In the genomic region with DNA sequence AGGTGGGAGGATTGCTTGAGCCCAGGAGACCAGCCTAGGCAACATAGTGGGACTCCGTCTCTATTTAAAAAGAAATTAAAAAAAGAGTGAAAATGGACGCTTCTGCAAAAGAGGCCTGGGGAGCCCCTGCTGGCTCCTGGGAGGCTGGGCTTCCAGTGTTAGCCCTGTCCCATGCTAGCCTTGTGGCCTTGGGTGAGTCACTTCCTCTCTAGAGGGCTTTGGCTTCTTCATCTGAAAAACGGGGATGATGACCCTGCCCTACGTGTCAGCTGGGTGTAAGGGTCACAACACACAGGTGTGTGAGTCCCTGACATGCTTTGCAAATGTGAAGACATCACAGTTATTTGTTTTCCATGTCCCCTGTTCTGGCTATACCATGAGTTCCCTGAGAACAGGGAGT, we compare ENCODE assay signal across 17 cellular contexts. TPM values are rescaled to one million over a fixed set of nuclear protein-coding genes. Genes with fewer than 3 reads are reported as not detected.
A peak's percentile ranks its signal among the peaks of the same experiment; 100 is the strongest.
DNase-seq lines count a peak whose midpoint lies in the region; TF ChIP-seq lines count a peak whose summit lies in the region.
"Had no signal": no experiment of that assay in that cellular context is flagged by ENCODE, and none has a peak within 500 bp of the region (broad histone marks: within the 10 kb centered on the region; RNA-seq: fewer than 3 reads in every experiment).

No MANE protein-coding gene starts in this region.

- H3K36me3 ChIP-seq in smooth muscle cell (ENCODE audit: low read depth) (peaks cover 6% of the 10 kb centered on the region), WERI-Rb-1 (peaks cover 41% of the 10 kb centered on the region)

- WGBS in smooth muscle cell (ENCODE audit: low lambda C conversion rate), result 85% methylated on average over 4 of the region's 4 CpGs

- no peaks in the 10 kb centered on the region for H3K4me1 ChIP-seq in smooth muscle cell (ENCODE audit: low read depth)

- H3K9me3 ChIP-seq in smooth muscle cell (replicated peaks; ENCODE audit: low read depth), result no peaks in the 10 kb centered on the region
- no peaks in the 10 kb centered on the region for H3K9me3 ChIP-seq in WERI-Rb-1 (ENCODE audit: severe bottlenecking)
- H3K9me3 ChIP-seq: SK-N-SH had no signal

- H2AFZ ChIP-seq in smooth muscle cell (ENCODE audit: low read depth), result no peak overlapping the region

- H3K27ac ChIP-seq in dorsolateral prefrontal cortex (no peak overlapping the region), smooth muscle cell (ENCODE audit: low read depth) (no peak overlapping the region), WERI-Rb-1 (no peak overlapping the region)

- H3K27me3 ChIP-seq in dorsolateral prefrontal cortex, result no peaks in the 10 kb centered on the region
- no peaks in the 10 kb centered on the region for H3K27me3 ChIP-seq in smooth muscle cell (ENCODE audit: low read depth)
- no peaks in the 10 kb centered on the region for H3K27me3 ChIP-seq in WERI-Rb-1 (ENCODE audit: insufficient read depth, low read depth, severe bottlenecking)

- no peak overlapping the region for H3K4me2 ChIP-seq in smooth muscle cell
- H3K4me2 ChIP-seq: SK-N-SH had no signal

- no peaks in the 10 kb centered on the region for H3K79me2 ChIP-seq in smooth muscle cell (ENCODE audit: low read depth)

- DNase-seq in CD1c-positive myeloid dendritic cell (ENCODE audit: extremely low spot score), result peak; percentile 2
- peak; percentile 17 for DNase-seq in HK-2 (ENCODE audit: unreplicated experiment)
- peak; percentile 36 for DNase-seq in SK-MEL-5 (ENCODE audit: low read depth, low spot score)
- DNase-seq in foreskin melanocyte, result peak; percentile 7
- no peak for DNase-seq in dorsolateral prefrontal cortex
- DNase-seq in smooth muscle cell (lab: John Stamatoyannopoulos, UW; ENCODE audit: unreplicated experiment), result no peak
- DNase-seq in WERI-Rb-1, result no peak
- no peak for DNase-seq in DMS 273 (lab: John Stamatoyannopoulos, UW; ENCODE audit: unreplicated experiment)
- DNase-seq: CD4-positive, CD25-positive, alpha-beta regulatory T cell; H7; NCI-H1092; NCI-H146; NCI-H2081; NCI-H748 treated with DMSO at 0.1 percent for 48 hours; PC-3; SK-N-SH; T-cell had no signal

- no peaks in the 10 kb centered on the region for H4K20me1 ChIP-seq in smooth muscle cell (ENCODE audit: low read depth)

- intact Hi-C loops in dorsolateral prefrontal cortex (cut with DNase I), result no loop called here

- no peaks in the 10 kb centered on the region for H3F3A ChIP-seq in smooth muscle cell (ENCODE audit: low read depth)

- H3K9ac ChIP-seq in smooth muscle cell (ENCODE audit: low read depth), result no peak overlapping the region
- H3K9ac ChIP-seq: SK-N-SH had no signal

- no peak overlapping the region for H3K4me3 ChIP-seq in dorsolateral prefrontal cortex
- no peak overlapping the region for H3K4me3 ChIP-seq in smooth muscle cell
- H3K4me3 ChIP-seq in WERI-Rb-1 (ENCODE audit: low read depth, low read length), result no peak overlapping the region

- in situ Hi-C loops in SK-MEL-5 (cut with HindIII; ENCODE audit: low pct_unique_long_range_greater_than_20kb, low sequenced_read_pairs), result no loop called here

- TF ChIP-seq CTCF in dorsolateral prefrontal cortex (IDR thresholded peaks at IDR 0.05 in 54 of 56, conservative IDR thresholded peaks at IDR 0.05 in 2 of 56; ENCODE audit: low read depth in 1 of 56, partially characterized antibody in 56 of 56), result no peak
- TF ChIP-seq CTCF in smooth muscle cell (IDR thresholded peaks at IDR 0.05; ENCODE audit: borderline replicate concordance, insufficient read depth, poor library complexity, severe bottlenecking), result no peak
- TF ChIP-seq CTCF in WERI-Rb-1 (IDR thresholded peaks at IDR 0.05; ENCODE audit: low read depth, low read length), result no peak

RNA-seq across cellular contexts. Expression of a gene that starts 32.8 kb away (rescaled TPM):
- 1.2 and 1.8 TPM in 2 replicates for total RNA-seq in SK-MEL-5 (2014; rRNA removed; shearing (Covaris generic))
- polyA plus RNA-seq in SK-MEL-5 (2015; cell fraction: cytosol; rRNA removed), result 0.23 and 0.40 TPM in 2 replicates
- polyA plus RNA-seq in SK-MEL-5 (2015; cell fraction: nucleus; rRNA removed), result 7.8 and 10.8 TPM in 2 replicates
- total RNA-seq in dorsolateral prefrontal cortex, result 10 to 100 TPM in 21 of 120 experiments, 1 to 10 TPM in 99; 2.2 to 24.9 (median 6.9) TPM
- 4.3 and 4.9 TPM in 2 replicates for total RNA-seq in smooth muscle cell
- 1.5 and 3.8 TPM in 2 replicates for polyA plus RNA-seq in smooth muscle cell
- total RNA-seq: CD4-positive, CD25-positive, alpha-beta regulatory T cell had no signal
- polyA plus RNA-seq: CD4-positive, CD25-positive, alpha-beta regulatory T cell had no signal

RNA-seq across cellular contexts. Expression of a gene that starts 33.1 kb away (rescaled TPM):
- 12.1 and 14.9 TPM in 2 replicates for total RNA-seq in SK-MEL-5 (2014; rRNA removed; shearing (Covaris generic))
- 15.5 and 22.3 TPM in 2 replicates for polyA plus RNA-seq in SK-MEL-5 (2015; cell fraction: cytosol; rRNA removed)
- 20.8 and 22.8 TPM in 2 replicates for polyA plus RNA-seq in SK-MEL-5 (2015; cell fraction: nucleus; rRNA removed)
- 10 to 100 TPM; 19.3 to 46.5 (median 29.4) TPM for total RNA-seq in dorsolateral prefrontal cortex
- total RNA-seq in smooth muscle cell, result 12.3 and 16.4 TPM in 2 replicates
- polyA plus RNA-seq in smooth muscle cell, result 50.4 and 52.9 TPM in 2 replicates

RNA-seq across cellular contexts. Expression of a gene that starts 53.4 kb away (rescaled TPM):
- 0.45 TPM in 1 of 2 replicates, not detected in the other for total RNA-seq in SK-MEL-5 (2014; rRNA removed; shearing (Covaris generic))
- polyA plus RNA-seq in SK-MEL-5 (2015; cell fraction: cytosol; rRNA removed), result not detected in 2 replicates
- polyA plus RNA-seq in SK-MEL-5 (2015; cell fraction: nucleus; rRNA removed), result not detected in 2 replicates
- total RNA-seq in dorsolateral prefrontal cortex, result 1 to 10 TPM in 86 of 120 experiments, under 1 TPM in 30, not detected in 4; 0.23 to 4.2 (median 1.6) TPM
- 0.13 and 0.81 TPM in 2 replicates for total RNA-seq in smooth muscle cell
- 0.77 and 1.1 TPM in 2 replicates for polyA plus RNA-seq in smooth muscle cell
- total RNA-seq: CD4-positive, CD25-positive, alpha-beta regulatory T cell; PC-3 had no signal
- polyA plus RNA-seq: SK-N-SH had no signal

RNA-seq across cellular contexts. Expression of a gene that starts 58.4 kb away (rescaled TPM):
- total RNA-seq in SK-MEL-5 (2014; rRNA removed; shearing (Covaris generic)), result 78.4 and 102 TPM in 2 replicates
- 71.7 and 99.0 TPM in 2 replicates for polyA plus RNA-seq in SK-MEL-5 (2015; cell fraction: cytosol; rRNA removed)
- polyA plus RNA-seq in SK-MEL-5 (2015; cell fraction: nucleus; rRNA removed), result 15.7 and 23.1 TPM in 2 replicates
- total RNA-seq in dorsolateral prefrontal cortex (10 to 100 TPM; 26.7 to 64.2 (median 47.2) TPM), smooth muscle cell (57.5 and 63.3 TPM in 2 replicates)
- polyA plus RNA-seq in smooth muscle cell, result 64.7 and 71.2 TPM in 2 replicates

Comparison
In these comparisons a context has a peak if more than half of its experiments do, and no peak if none do; other contexts are left out.
1. DNase-seq: peak in CD1c-positive myeloid dendritic cell (single experiment), HK-2 (single experiment), SK-MEL-5 (single experiment) and foreskin melanocyte (single experiment); none in dorsolateral prefrontal cortex (0 of 10), smooth muscle cell (single experiment), WERI-Rb-1 (single experiment) and DMS 273 (single experiment).